ENCODE assay signal across 11 cellular contexts in genomic region chr20:1368448-1369199, GRCh38. TPM values are rescaled to one million over a fixed set of nuclear protein-coding genes. Genes with fewer than 3 reads are reported as not detected.
DNase-seq lines count a peak whose midpoint lies in the region; ATAC-seq, FAIRE-seq and TF ChIP-seq lines count a peak whose summit lies in the region.
"Had no signal": no experiment of that assay in that cellular context is flagged by ENCODE, and none has a peak within 500 bp of the region (broad histone marks: within the 10 kb centered on the region; RNA-seq: fewer than 3 reads in every experiment).

No MANE protein-coding gene starts in this region.

- no peaks in the 10 kb centered on the region for H3K27me3 ChIP-seq in CD8-positive, alpha-beta T cell (ENCODE audit: insufficient read depth, low read length)
- H3K27me3 ChIP-seq: tibial nerve had no signal

- H3K9me3 ChIP-seq in CD8-positive, alpha-beta T cell (ENCODE audit: low read length), result no peaks in the 10 kb centered on the region
- H3K9me3 ChIP-seq: tibial nerve had no signal

- peak; percentile 78 for FAIRE-seq in colon (lab: Jason Lieb, UNC)

- no peak overlapping the region for H3K27ac ChIP-seq in CD8-positive, alpha-beta T cell (ENCODE audit: low read depth, low read length)
- H3K27ac ChIP-seq: tibial nerve had no signal

- no peaks in the 10 kb centered on the region for H3K27me3 Mint-ChIP-seq in CD8-positive, alpha-beta T cell (ENCODE audit: low read depth)
- no peaks in the 10 kb centered on the region for H3K27me3 Mint-ChIP-seq in naive B cell

- no peak for TF ChIP-seq POLR2A in GM18505 (IDR thresholded peaks at IDR 0.05; ENCODE audit: borderline replicate concordance, extremely low read depth, insufficient read depth, insufficient read length)

- H3K4me3 Mint-ChIP-seq in CD8-positive, alpha-beta T cell, result no peak overlapping the region
- no peak overlapping the region for H3K4me3 Mint-ChIP-seq in naive B cell

- H3K36me3 ChIP-seq in CD8-positive, alpha-beta T cell (ENCODE audit: insufficient read depth, low read length), result peaks cover 32% of the 10 kb centered on the region

- POLR2A ChIA-PET in CD8-positive, alpha-beta T cell (lab: Charles Lee), result no interaction called here

- H3K4me1 ChIP-seq in CD8-positive, alpha-beta T cell (ENCODE audit: insufficient read depth, low read length), result peaks cover 24% of the 10 kb centered on the region

- CTCF ChIA-PET in CD8-positive, alpha-beta T cell (lab: Charles Lee), result no interaction called here

- ATAC-seq in CD8-positive, alpha-beta T cell, result no peak
- no peak for ATAC-seq in naive B cell (ENCODE audit: low read depth in 2 of 2)
- no peak for ATAC-seq in left ventricle myocardium superior
- ATAC-seq in HG03280 (IDR thresholded peaks at IDR 0.05; ENCODE audit: unreplicated experiment), result no peak
- no peak for ATAC-seq in GM18505 (IDR thresholded peaks at IDR 0.05; ENCODE audit: unreplicated experiment)
- ATAC-seq: left lobe of liver had no signal

- peaks cover 44% of the 10 kb centered on the region for H3K4me1 Mint-ChIP-seq in CD8-positive, alpha-beta T cell (ENCODE audit: low read depth)
- peaks cover 12 to 31% (median 24%) of the 10 kb centered on the region in 3 donors for H3K4me1 Mint-ChIP-seq in naive B cell

- peaks cover 73% of the 10 kb centered on the region for H3K36me3 Mint-ChIP-seq in CD8-positive, alpha-beta T cell
- peaks cover 6 to 18% of the 10 kb centered on the region in 2 donors for H3K36me3 Mint-ChIP-seq in naive B cell

- no peaks in the 10 kb centered on the region for H3K9me3 Mint-ChIP-seq in CD8-positive, alpha-beta T cell
- no peaks in the 10 kb centered on the region for H3K9me3 Mint-ChIP-seq in naive B cell

- intact Hi-C loops in CD8-positive, alpha-beta T cell (cut with DNase I, micrococcal nuclease), result no loop called here
- intact Hi-C loops in left ventricle myocardium superior (cut with micrococcal nuclease), result no loop called here

- no peak for DNase-seq in CD8-positive, alpha-beta T cell
- DNase-seq in NCI-H226, result peak; percentile 34
- no peak for DNase-seq in naive B cell
- DNase-seq in left ventricle myocardium superior, result no peak
- no peak for DNase-seq in NCI-H2196 (lab: John Stamatoyannopoulos, UW; ENCODE audit: unreplicated experiment)
- DNase-seq: NCI-H69 had no signal

- no peak overlapping the region for H3K4me3 ChIP-seq in CD8-positive, alpha-beta T cell (ENCODE audit: low read depth, low read length)
- H3K4me3 ChIP-seq: tibial nerve had no signal

- no peak for TF ChIP-seq CTCF in CD8-positive, alpha-beta T cell (IDR thresholded peaks at IDR 0.05)

- H3K27ac Mint-ChIP-seq in CD8-positive, alpha-beta T cell, result peak overlapping the region; percentile 56
- H3K27ac Mint-ChIP-seq in naive B cell, result peak overlapping the region; percentile 3 to 85 (median 64)

RNA-seq across cellular contexts. Expression of gene FKBP1A, which starts 24.2 kb away (rescaled TPM):
- total RNA-seq in CD8-positive, alpha-beta T cell, result 10 to 100 TPM; 34.0 to 36.8 TPM
- 10 to 100 TPM; 56.4 to 80.3 (median 66.4) TPM for polyA plus RNA-seq in naive B cell (ENCODE audit: low read depth in 6 of 6)
- 135 TPM for total RNA-seq in left ventricle myocardium superior

RNA-seq across cellular contexts. Expression of gene SDCBP2, which starts 39.7 kb away (rescaled TPM):
- total RNA-seq in CD8-positive, alpha-beta T cell, result 1 to 10 TPM; 1.2 TPM
- polyA plus RNA-seq in naive B cell (ENCODE audit: low read depth in 6 of 6), result 1 to 10 TPM in 2 of 6 donors, under 1 TPM in 3, not detected in 1; 0.60 to 1.4 (median 0.96) TPM
- total RNA-seq in left ventricle myocardium superior, result 1.5 TPM
